In genomic region chr2:19021100-19021476, GRCh38 we compare ENCODE assay signal across 1 cellular context.
TF ChIP-seq lines count a peak whose summit lies in the region.

No MANE protein-coding gene starts in this region.

TF ChIP-seq in HepG2, 621 proteins besides CTCF, POLR2A, EP300 and RAD21 (continued from another document and continues in another):
- TF ChIP-seq ZNF891 (CRISPR knock-in tag; IDR thresholded peaks at IDR 0.05) (no peak), PAX8 (CRISPR knock-in tag; IDR thresholded peaks at IDR 0.05; ENCODE audit: borderline replicate concordance) (no peak), NBN (conservative IDR thresholded peaks at IDR 0.05) (no peak), ZNF639 (CRISPR knock-in tag; conservative IDR thresholded peaks at IDR 0.05) (no peak), ZSCAN25 (CRISPR knock-in tag; IDR thresholded peaks at IDR 0.05) (no peak), TEAD3 (CRISPR knock-in tag; optimal IDR thresholded peaks at IDR 0.05; ENCODE audit: borderline replicate concordance) (peak; percentile 55), HHEX (CRISPR knock-in tag; IDR thresholded peaks at IDR 0.05) (no peak), SOX5 (CRISPR knock-in tag; IDR thresholded peaks at IDR 0.05; ENCODE audit: borderline replicate concordance) (0 out of 2 replicates have a peak, but pooled peaks have one; percentile 33), LCORL (IDR thresholded peaks at IDR 0.05) (no peak), LCORL (CRISPR knock-in tag; IDR thresholded peaks at IDR 0.05) (no peak), CREB1 (IDR thresholded peaks at IDR 0.05) (no peak), CREB1 (CRISPR knock-in tag; IDR thresholded peaks at IDR 0.05) (peak; percentile 68), KDM6A (CRISPR knock-in tag; IDR thresholded peaks at IDR 0.05; ENCODE audit: low read depth) (peak; percentile 31; the same call in 1 of the 2 replicates), HOXA3 (CRISPR knock-in tag; IDR thresholded peaks at IDR 0.05) (0 out of 2 replicates have a peak, but pooled peaks have one; percentile 34), ZNF326 (CRISPR knock-in tag; IDR thresholded peaks at IDR 0.05; ENCODE audit: borderline replicate concordance) (no peak), ZNF335 (CRISPR knock-in tag; IDR thresholded peaks at IDR 0.05) (no peak), MTERF4 (CRISPR knock-in tag; IDR thresholded peaks at IDR 0.05) (no peak), KDM4B (CRISPR knock-in tag; IDR thresholded peaks at IDR 0.05) (0 out of 2 replicates have a peak, but pooled peaks have one; percentile 8), SNAPC2 (CRISPR knock-in tag; IDR thresholded peaks at IDR 0.05) (0 out of 2 replicates have a peak, but pooled peaks have one; percentile 27), ZSCAN31 (CRISPR knock-in tag; IDR thresholded peaks at IDR 0.05; ENCODE audit: low read depth) (no peak), PAXIP1 (CRISPR knock-in tag; conservative IDR thresholded peaks at IDR 0.05) (peak; percentile 44), ZFX (CRISPR knock-in tag; IDR thresholded peaks at IDR 0.05; ENCODE audit: low read depth) (peak; percentile 48), ZNF687 (CRISPR knock-in tag; IDR thresholded peaks at IDR 0.05) (no peak), ASH2L (IDR thresholded peaks at IDR 0.05; ENCODE audit: insufficient read length, low read depth, low read length) (peak; percentile 25)
- TF ChIP-seq, protein P1, sequence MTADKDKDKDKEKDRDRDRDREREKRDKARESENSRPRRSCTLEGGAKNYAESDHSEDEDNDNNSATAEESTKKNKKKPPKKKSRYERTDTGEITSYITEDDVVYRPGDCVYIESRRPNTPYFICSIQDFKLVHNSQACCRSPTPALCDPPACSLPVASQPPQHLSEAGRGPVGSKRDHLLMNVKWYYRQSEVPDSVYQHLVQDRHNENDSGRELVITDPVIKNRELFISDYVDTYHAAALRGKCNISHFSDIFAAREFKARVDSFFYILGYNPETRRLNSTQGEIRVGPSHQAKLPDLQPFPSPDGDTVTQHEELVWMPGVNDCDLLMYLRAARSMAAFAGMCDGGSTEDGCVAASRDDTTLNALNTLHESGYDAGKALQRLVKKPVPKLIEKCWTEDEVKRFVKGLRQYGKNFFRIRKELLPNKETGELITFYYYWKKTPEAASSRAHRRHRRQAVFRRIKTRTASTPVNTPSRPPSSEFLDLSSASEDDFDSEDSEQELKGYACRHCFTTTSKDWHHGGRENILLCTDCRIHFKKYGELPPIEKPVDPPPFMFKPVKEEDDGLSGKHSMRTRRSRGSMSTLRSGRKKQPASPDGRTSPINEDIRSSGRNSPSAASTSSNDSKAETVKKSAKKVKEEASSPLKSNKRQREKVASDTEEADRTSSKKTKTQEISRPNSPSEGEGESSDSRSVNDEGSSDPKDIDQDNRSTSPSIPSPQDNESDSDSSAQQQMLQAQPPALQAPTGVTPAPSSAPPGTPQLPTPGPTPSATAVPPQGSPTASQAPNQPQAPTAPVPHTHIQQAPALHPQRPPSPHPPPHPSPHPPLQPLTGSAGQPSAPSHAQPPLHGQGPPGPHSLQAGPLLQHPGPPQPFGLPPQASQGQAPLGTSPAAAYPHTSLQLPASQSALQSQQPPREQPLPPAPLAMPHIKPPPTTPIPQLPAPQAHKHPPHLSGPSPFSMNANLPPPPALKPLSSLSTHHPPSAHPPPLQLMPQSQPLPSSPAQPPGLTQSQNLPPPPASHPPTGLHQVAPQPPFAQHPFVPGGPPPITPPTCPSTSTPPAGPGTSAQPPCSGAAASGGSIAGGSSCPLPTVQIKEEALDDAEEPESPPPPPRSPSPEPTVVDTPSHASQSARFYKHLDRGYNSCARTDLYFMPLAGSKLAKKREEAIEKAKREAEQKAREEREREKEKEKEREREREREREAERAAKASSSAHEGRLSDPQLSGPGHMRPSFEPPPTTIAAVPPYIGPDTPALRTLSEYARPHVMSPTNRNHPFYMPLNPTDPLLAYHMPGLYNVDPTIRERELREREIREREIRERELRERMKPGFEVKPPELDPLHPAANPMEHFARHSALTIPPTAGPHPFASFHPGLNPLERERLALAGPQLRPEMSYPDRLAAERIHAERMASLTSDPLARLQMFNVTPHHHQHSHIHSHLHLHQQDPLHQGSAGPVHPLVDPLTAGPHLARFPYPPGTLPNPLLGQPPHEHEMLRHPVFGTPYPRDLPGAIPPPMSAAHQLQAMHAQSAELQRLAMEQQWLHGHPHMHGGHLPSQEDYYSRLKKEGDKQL (CRISPR knock-in tag; IDR thresholded peaks at IDR 0.05; ENCODE audit: low read depth), result peak; percentile 32; the same call in 1 of the 2 replicates
- TF ChIP-seq, protein P2, sequence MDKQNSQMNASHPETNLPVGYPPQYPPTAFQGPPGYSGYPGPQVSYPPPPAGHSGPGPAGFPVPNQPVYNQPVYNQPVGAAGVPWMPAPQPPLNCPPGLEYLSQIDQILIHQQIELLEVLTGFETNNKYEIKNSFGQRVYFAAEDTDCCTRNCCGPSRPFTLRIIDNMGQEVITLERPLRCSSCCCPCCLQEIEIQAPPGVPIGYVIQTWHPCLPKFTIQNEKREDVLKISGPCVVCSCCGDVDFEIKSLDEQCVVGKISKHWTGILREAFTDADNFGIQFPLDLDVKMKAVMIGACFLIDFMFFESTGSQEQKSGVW (CRISPR knock-in tag; IDR thresholded peaks at IDR 0.05; ENCODE audit: borderline replicate concordance), result no peak
- TF ChIP-seq, protein P3, sequence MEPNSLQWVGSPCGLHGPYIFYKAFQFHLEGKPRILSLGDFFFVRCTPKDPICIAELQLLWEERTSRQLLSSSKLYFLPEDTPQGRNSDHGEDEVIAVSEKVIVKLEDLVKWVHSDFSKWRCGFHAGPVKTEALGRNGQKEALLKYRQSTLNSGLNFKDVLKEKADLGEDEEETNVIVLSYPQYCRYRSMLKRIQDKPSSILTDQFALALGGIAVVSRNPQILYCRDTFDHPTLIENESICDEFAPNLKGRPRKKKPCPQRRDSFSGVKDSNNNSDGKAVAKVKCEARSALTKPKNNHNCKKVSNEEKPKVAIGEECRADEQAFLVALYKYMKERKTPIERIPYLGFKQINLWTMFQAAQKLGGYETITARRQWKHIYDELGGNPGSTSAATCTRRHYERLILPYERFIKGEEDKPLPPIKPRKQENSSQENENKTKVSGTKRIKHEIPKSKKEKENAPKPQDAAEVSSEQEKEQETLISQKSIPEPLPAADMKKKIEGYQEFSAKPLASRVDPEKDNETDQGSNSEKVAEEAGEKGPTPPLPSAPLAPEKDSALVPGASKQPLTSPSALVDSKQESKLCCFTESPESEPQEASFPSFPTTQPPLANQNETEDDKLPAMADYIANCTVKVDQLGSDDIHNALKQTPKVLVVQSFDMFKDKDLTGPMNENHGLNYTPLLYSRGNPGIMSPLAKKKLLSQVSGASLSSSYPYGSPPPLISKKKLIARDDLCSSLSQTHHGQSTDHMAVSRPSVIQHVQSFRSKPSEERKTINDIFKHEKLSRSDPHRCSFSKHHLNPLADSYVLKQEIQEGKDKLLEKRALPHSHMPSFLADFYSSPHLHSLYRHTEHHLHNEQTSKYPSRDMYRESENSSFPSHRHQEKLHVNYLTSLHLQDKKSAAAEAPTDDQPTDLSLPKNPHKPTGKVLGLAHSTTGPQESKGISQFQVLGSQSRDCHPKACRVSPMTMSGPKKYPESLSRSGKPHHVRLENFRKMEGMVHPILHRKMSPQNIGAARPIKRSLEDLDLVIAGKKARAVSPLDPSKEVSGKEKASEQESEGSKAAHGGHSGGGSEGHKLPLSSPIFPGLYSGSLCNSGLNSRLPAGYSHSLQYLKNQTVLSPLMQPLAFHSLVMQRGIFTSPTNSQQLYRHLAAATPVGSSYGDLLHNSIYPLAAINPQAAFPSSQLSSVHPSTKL (CRISPR knock-in tag; IDR thresholded peaks at IDR 0.05), result 0 out of 2 replicates have a peak, but pooled peaks have one; percentile 26
- TF ChIP-seq, protein P4, sequence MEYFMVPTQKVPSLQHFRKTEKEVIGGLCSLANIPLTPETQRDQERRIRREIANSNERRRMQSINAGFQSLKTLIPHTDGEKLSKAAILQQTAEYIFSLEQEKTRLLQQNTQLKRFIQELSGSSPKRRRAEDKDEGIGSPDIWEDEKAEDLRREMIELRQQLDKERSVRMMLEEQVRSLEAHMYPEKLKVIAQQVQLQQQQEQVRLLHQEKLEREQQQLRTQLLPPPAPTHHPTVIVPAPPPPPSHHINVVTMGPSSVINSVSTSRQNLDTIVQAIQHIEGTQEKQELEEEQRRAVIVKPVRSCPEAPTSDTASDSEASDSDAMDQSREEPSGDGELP (IDR thresholded peaks at IDR 0.05; ENCODE audit: borderline replicate concordance, low read depth), result no peak
- TF ChIP-seq, protein P5, sequence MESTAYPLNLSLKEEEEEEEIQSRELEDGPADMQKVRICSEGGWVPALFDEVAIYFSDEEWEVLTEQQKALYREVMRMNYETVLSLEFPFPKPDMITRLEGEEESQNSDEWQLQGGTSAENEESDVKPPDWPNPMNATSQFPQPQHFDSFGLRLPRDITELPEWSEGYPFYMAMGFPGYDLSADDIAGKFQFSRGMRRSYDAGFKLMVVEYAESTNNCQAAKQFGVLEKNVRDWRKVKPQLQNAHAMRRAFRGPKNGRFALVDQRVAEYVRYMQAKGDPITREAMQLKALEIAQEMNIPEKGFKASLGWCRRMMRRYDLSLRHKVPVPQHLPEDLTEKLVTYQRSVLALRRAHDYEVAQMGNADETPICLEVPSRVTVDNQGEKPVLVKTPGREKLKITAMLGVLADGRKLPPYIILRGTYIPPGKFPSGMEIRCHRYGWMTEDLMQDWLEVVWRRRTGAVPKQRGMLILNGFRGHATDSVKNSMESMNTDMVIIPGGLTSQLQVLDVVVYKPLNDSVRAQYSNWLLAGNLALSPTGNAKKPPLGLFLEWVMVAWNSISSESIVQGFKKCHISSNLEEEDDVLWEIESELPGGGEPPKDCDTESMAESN (CRISPR knock-in tag; conservative IDR thresholded peaks at IDR 0.05), result 0 out of 2 replicates have a peak, but pooled peaks have one; percentile 51
